Comparison of ENCODE assay signal across 14 cellular contexts in genomic region chr4:24104173-24104572, GRCh38.
A peak's percentile ranks its signal among the peaks of the same experiment; 100 is the strongest.
DNase-seq lines count a peak whose midpoint lies in the region; ATAC-seq and TF ChIP-seq lines count a peak whose summit lies in the region.
"Had no signal": no experiment of that assay in that cellular context is flagged by ENCODE, and none has a peak within 500 bp of the region (broad histone marks: within the 10 kb centered on the region; RNA-seq: fewer than 3 reads in every experiment).

No MANE protein-coding gene starts in this region.

- no peak overlapping the region for H3K27ac Mint-ChIP-seq in natural killer cell treated with Interleukin-12 subunit alpha and Interleukin-12 subunit beta and Interleukin-15 and Interleukin-18, amount 100 ng/mL, for 72 hours
- H3K27ac Mint-ChIP-seq: WTC11 had no signal

- H3K4me3 ChIP-seq in AG04449 (ENCODE audit: low read depth, low read length), result no peak overlapping the region
- no peak overlapping the region for H3K4me3 ChIP-seq in SJSA1
- H3K4me3 ChIP-seq in fibroblast of villous mesenchyme (ENCODE audit: low read depth, low read length), result no peak overlapping the region
- no peak overlapping the region for H3K4me3 ChIP-seq in upper lobe of right lung

- peak; percentile 17 for DNase-seq in AG04449 (ENCODE audit: low read depth, low spot score)
- no peak for DNase-seq in SJSA1 (ENCODE audit: low read depth in 1 of 2, low spot score in 2 of 2)
- DNase-seq in fibroblast of villous mesenchyme (ENCODE audit: low read depth), result peak; percentile 50
- peak; percentile 23 for DNase-seq in mucosa of gallbladder (ENCODE audit: low spot score)
- DNase-seq in HuH-7.5 (ENCODE audit: low spot score), result no peak
- no peak for DNase-seq in upper lobe of right lung
- no peak for DNase-seq in natural killer cell treated with Interleukin-12 subunit alpha and Interleukin-12 subunit beta and Interleukin-15 and Interleukin-18, amount 100 ng/mL, for 72 hours (ENCODE audit: low spot score)
- DNase-seq: activated CD8-positive, alpha-beta memory T cell treated with anti-CD3 and anti-CD28 coated beads, Interleukin-2, amount 50 U/mL, for 48 hours; NCI-H2227 treated with DMSO at 0.1 percent for 48 hours; OCI-M1; stimulated activated CD4-positive, alpha-beta T cell treated with anti-CD3 and anti-CD28 coated beads, Interleukin-12 subunit alpha, Interleukin-12 subunit beta, amount 100 ng/mL, for 4 hours had no signal

- peaks cover 28% of the 10 kb centered on the region for H3K4me1 ChIP-seq in SJSA1 (replicated peaks)
- no peaks in the 10 kb centered on the region for H3K4me1 ChIP-seq in upper lobe of right lung

- no peak overlapping the region for H3K4me3 Mint-ChIP-seq in natural killer cell treated with Interleukin-12 subunit alpha and Interleukin-12 subunit beta and Interleukin-15 and Interleukin-18, amount 100 ng/mL, for 72 hours
- H3K4me3 Mint-ChIP-seq: neural crest cell, WTC11 had no signal

- H3K27me3 ChIP-seq in SJSA1 (replicated peaks), result no peaks in the 10 kb centered on the region
- H3K27me3 ChIP-seq in upper lobe of right lung, result no peaks in the 10 kb centered on the region

- POLR2A ChIA-PET in AG04449 (lab: Yijun Ruan, JAX), result interaction anchor here (0.5 to 1.1 kb wide), 2 partner anchors 14 to 315 kb away, joined by 3 read pairs; no protein-coding TSS in a partner anchor

- no peaks in the 10 kb centered on the region for H3K4me1 Mint-ChIP-seq in natural killer cell treated with Interleukin-12 subunit alpha and Interleukin-12 subunit beta and Interleukin-15 and Interleukin-18, amount 100 ng/mL, for 72 hours (ENCODE audit: low read depth in 2 of 2)
- H3K4me1 Mint-ChIP-seq: neural crest cell had no signal

- H3K27ac ChIP-seq in SJSA1 (peak overlapping the region; percentile 51; the same call in 1 of the 2 replicates), upper lobe of right lung (no peak overlapping the region)

- no peaks in the 10 kb centered on the region for H3K27me3 Mint-ChIP-seq in natural killer cell treated with Interleukin-12 subunit alpha and Interleukin-12 subunit beta and Interleukin-15 and Interleukin-18, amount 100 ng/mL, for 72 hours

- ATAC-seq in upper lobe of right lung (no peak), GM19351 (IDR thresholded peaks at IDR 0.05; ENCODE audit: unreplicated experiment) (no peak)
- ATAC-seq in natural killer cell treated with Interleukin-12 subunit alpha and Interleukin-12 subunit beta and Interleukin-15 and Interleukin-18, amount 100 ng/mL, for 72 hours, result no peak
- ATAC-seq: WTC11 had no signal

- H3K9me3 Mint-ChIP-seq in natural killer cell treated with Interleukin-12 subunit alpha and Interleukin-12 subunit beta and Interleukin-15 and Interleukin-18, amount 100 ng/mL, for 72 hours, result peaks cover 8% of the 10 kb centered on the region

- TF ChIP-seq CTCF in AG04449 (IDR thresholded peaks at IDR 0.05; ENCODE audit: insufficient read depth, low read length, missing control alignments) (no peak), fibroblast of villous mesenchyme (IDR thresholded peaks at IDR 0.05; ENCODE audit: insufficient read depth, low read depth, low read length) (no peak), upper lobe of right lung (IDR thresholded peaks at IDR 0.05) (no peak)

- H3K36me3 Mint-ChIP-seq in natural killer cell treated with Interleukin-12 subunit alpha and Interleukin-12 subunit beta and Interleukin-15 and Interleukin-18, amount 100 ng/mL, for 72 hours, result no peaks in the 10 kb centered on the region
- H3K36me3 Mint-ChIP-seq: WTC11 had no signal

- H3K36me3 ChIP-seq in SJSA1 (no peaks in the 10 kb centered on the region), upper lobe of right lung (no peaks in the 10 kb centered on the region)

- CTCF ChIA-PET in AG04449 (lab: Yijun Ruan, JAX), result interaction anchor here (1.0 to 2.1 kb wide), 4 partner anchors 10 to 16 kb away, joined by 4 to 7 read pairs (median 4); no protein-coding TSS in a partner anchor

- intact Hi-C loops in upper lobe of right lung (cut with DNase I), result no loop called here

- H3K9me3 ChIP-seq in SJSA1 (replicated peaks), result no peaks in the 10 kb centered on the region
- no peaks in the 10 kb centered on the region for H3K9me3 ChIP-seq in upper lobe of right lung

Comparison
In these comparisons a context has a peak if more than half of its experiments do, and no peak if none do; other contexts are left out.
1. DNase-seq: peak in AG04449 (single experiment), fibroblast of villous mesenchyme (single experiment) and mucosa of gallbladder (single experiment); none in SJSA1 (0 of 2), HuH-7.5 (single experiment), upper lobe of right lung (single experiment) and natural killer cell treated with Interleukin-12 subunit alpha and Interleukin-12 subunit beta and Interleukin-15 and Interleukin-18, amount 100 ng/mL, for 72 hours (single experiment).